7 cellular contexts compared by ENCODE assay signal in genomic region chr4:137733174-137734141, GRCh38.
DNase-seq lines count a peak whose midpoint lies in the region; ATAC-seq, FAIRE-seq and TF ChIP-seq lines count a peak whose summit lies in the region.
"Not testable (repeated sequence)": the region's sequence is repeated elsewhere in the genome, so short reads cannot be mapped to it uniquely, and the experiment has no call there.

No MANE protein-coding gene starts in this region.

- not testable (repeated sequence) for H3K4me2 ChIP-seq in H1 (ENCODE audit: insufficient read depth in 1 of 2, low read depth in 2 of 2, low read length in 2 of 2)

- not testable (repeated sequence) for H3K9me3 ChIP-seq in H1 (ENCODE audit: insufficient read depth in 2 of 2, low read depth in 1 of 2, low read length in 1 of 2)

- intact Hi-C loops in left colon (cut with DNase I, micrococcal nuclease), result not testable (repeated sequence)

- 90% methylated on average over 39 of the region's 44 CpGs; no CpG with 5 or more reads in 1 of the 2 experiments for WGBS in H1 (ENCODE audit: extremely low coverage in 1 of 2, insufficient coverage in 1 of 2, insufficient read length in 1 of 2, insufficient replicate concordance in 2 of 2, low coverage in 1 of 2, low lambda C conversion rate in 2 of 2, missing lambda C conversion rate in 1 of 2), 2 experiments

- not testable (repeated sequence) for TF ChIP-seq POLR2A in H1 (IDR thresholded peaks at IDR 0.05; ENCODE audit: control extremely low read depth in 1 of 2, low read depth in 2 of 2, low read length in 2 of 2)

- not testable (repeated sequence) for H2BK120ac ChIP-seq in H1 (replicated peaks; ENCODE audit: low read depth, low read length)

- H2AFZ ChIP-seq in H1 (ENCODE audit: low read length), result not testable (repeated sequence)

- H3K9ac ChIP-seq in H1 (replicated peaks in 1 of 4; ENCODE audit: extremely low read depth in 1 of 4, low read depth in 3 of 4, low read length in 3 of 4), result not testable (repeated sequence)

- peak; percentile 95 for TF ChIP-seq RAD21 in H1 (IDR thresholded peaks at IDR 0.05 in 1 of 2, conservative IDR thresholded peaks at IDR 0.05 in 1 of 2; ENCODE audit: low read depth in 2 of 2, low read length in 2 of 2)

- not testable (repeated sequence) for H4K5ac ChIP-seq in H1 (ENCODE audit: insufficient read length, low read depth, low read length)

- H4K20me1 ChIP-seq in H1 (replicated peaks in 1 of 2; ENCODE audit: control insufficient read depth in 1 of 2, insufficient read depth in 2 of 2, low read length in 2 of 2), result not testable (repeated sequence)

- not testable (repeated sequence) for H3K23me2 ChIP-seq in H1 (ENCODE audit: low read depth, low read length)

- not testable (repeated sequence) for TF ChIP-seq EP300 in H1 (IDR thresholded peaks at IDR 0.05; ENCODE audit: borderline replicate concordance in 1 of 2, low read depth in 2 of 2, low read length in 2 of 2)

- H2BK15ac ChIP-seq in H1 (ENCODE audit: low read length), result not testable (repeated sequence)

- POLR2A ChIA-PET in H1 (lab: Charles Lee; ENCODE audit: partially characterized antibody), result not testable (repeated sequence)

- not testable (repeated sequence) for H3K27me3 ChIP-seq in H1 (replicated peaks in 1 of 4; ENCODE audit: control insufficient read depth in 3 of 4, extremely low read depth in 1 of 4, insufficient read depth in 3 of 4, low read length in 3 of 4)

- not testable (repeated sequence) for H2BK5ac ChIP-seq in H1 (ENCODE audit: low read depth, low read length)

- ATAC-seq in GM19351 (IDR thresholded peaks at IDR 0.05; ENCODE audit: unreplicated experiment) (peak; percentile 85), HG03064 (IDR thresholded peaks at IDR 0.05; ENCODE audit: low read depth, unreplicated experiment) (peak; percentile 75), left colon (peak; percentile 63)

- not testable (repeated sequence) for H3K56ac ChIP-seq in H1 (replicated peaks; ENCODE audit: insufficient read length, low read depth, low read length)

- not testable (repeated sequence) for H4K8ac ChIP-seq in H1 (ENCODE audit: extremely low read depth, insufficient read depth, low read length)

- not testable (repeated sequence) for H3K23ac ChIP-seq in H1 (ENCODE audit: insufficient read length)

- not testable (repeated sequence) for H3K4me3 ChIP-seq in H1 (ENCODE audit: extremely low read depth in 1 of 4, insufficient read depth in 2 of 4, low read depth in 3 of 4, low read length in 4 of 4)

- not testable (repeated sequence) for H4K91ac ChIP-seq in H1 (replicated peaks; ENCODE audit: insufficient read length, low read length)

- peak; percentile 30 for DNase-seq in G401 (ENCODE audit: low spot score)
- peak; percentile 62 for DNase-seq in NAMALWA (ENCODE audit: low spot score)
- peak; percentile 26 for DNase-seq in SK-N-DZ (ENCODE audit: low spot score)
- DNase-seq in H1 (ENCODE audit: low read depth in 1 of 2, low spot score in 2 of 2), result peak; percentile 36 to 62
- DNase-seq in left colon, result not testable (repeated sequence)

- not testable (repeated sequence) for H3K4ac ChIP-seq in H1 (replicated peaks; ENCODE audit: insufficient read length, low read depth, low read length)

- CTCF ChIA-PET in H1 (lab: Charles Lee; ENCODE audit: partially characterized antibody), result interaction anchor here (0.5 to 3.5 kb wide), 26 partner anchors 10 to 1183 kb away, joined by 3 to 16 read pairs (median 4); no protein-coding TSS in a partner anchor

- H3K4me1 ChIP-seq in H1 (replicated peaks in 1 of 4; ENCODE audit: control insufficient read depth in 3 of 4, insufficient read depth in 4 of 4, low read length in 3 of 4), result not testable (repeated sequence)

- FAIRE-seq in H1 (lab: Jason Lieb, UNC), result peak; percentile 92

- in situ Hi-C loops in G401 (cut with HindIII; ENCODE audit: low sequenced_read_pairs), result not testable (repeated sequence)

- H3K27ac ChIP-seq in H1 (ENCODE audit: low read depth, low read length), result not testable (repeated sequence)

- peak; percentile 64 to 87 (median 79) for TF ChIP-seq CTCF in H1 (IDR thresholded peaks at IDR 0.05; ENCODE audit: control extremely low read depth in 1 of 3, insufficient read depth in 1 of 3, low read depth in 1 of 3, low read length in 3 of 3)

- H3K79me1 ChIP-seq in H1 (ENCODE audit: low read depth, low read length), result not testable (repeated sequence)

- H2BK12ac ChIP-seq in H1 (ENCODE audit: low read depth, low read length), result not testable (repeated sequence)

- not testable (repeated sequence) for H2BK20ac ChIP-seq in H1 (ENCODE audit: low read length)

- H3K18ac ChIP-seq in H1 (ENCODE audit: extremely low read depth, low read length), result not testable (repeated sequence)

- not testable (repeated sequence) for H2AK5ac ChIP-seq in H1 (ENCODE audit: low read depth, low read length)

- H3K14ac ChIP-seq in H1 (ENCODE audit: insufficient read length), result not testable (repeated sequence)

- H3K79me2 ChIP-seq in H1 (ENCODE audit: control insufficient read depth in 1 of 2, insufficient read depth in 2 of 2, low read length in 2 of 2), result not testable (repeated sequence)

- H3K36me3 ChIP-seq in H1 (ENCODE audit: control insufficient read depth in 2 of 4, insufficient read depth in 4 of 4, low read length in 3 of 4), result not testable (repeated sequence)

TF ChIP-seq in H1, 55 proteins besides CTCF, POLR2A, EP300 and RAD21:
- TF ChIP-seq TEAD4 (IDR thresholded peaks at IDR 0.05; ENCODE audit: low read depth, low read length), result peak; percentile 58; the same call in 1 of the 2 replicates
